Comparison of ENCODE assay signal across 14 cellular contexts in genomic region chr16:79381552-79382042, GRCh38.
A peak's percentile ranks its signal among the peaks of the same experiment; 100 is the strongest.
DNase-seq lines count a peak whose midpoint lies in the region; ATAC-seq and TF ChIP-seq lines count a peak whose summit lies in the region.
"Had no signal": no experiment of that assay in that cellular context is flagged by ENCODE, and none has a peak within 500 bp of the region (broad histone marks: within the 10 kb centered on the region; RNA-seq: fewer than 3 reads in every experiment).

No MANE protein-coding gene starts in this region.

- no peaks in the 10 kb centered on the region for H3K36me3 ChIP-seq in esophagus muscularis mucosa
- H3K36me3 ChIP-seq: HAP-1, upper lobe of left lung had no signal

- peaks cover 0 to 11% (median 0%) of the 10 kb centered on the region in 4 donors for H3K27me3 ChIP-seq in esophagus muscularis mucosa
- H3K27me3 ChIP-seq: upper lobe of left lung had no signal

- TF ChIP-seq POLR2A in GM18505 (IDR thresholded peaks at IDR 0.05; ENCODE audit: borderline replicate concordance, extremely low read depth, insufficient read depth, insufficient read length) (no peak), esophagus muscularis mucosa (IDR thresholded peaks at IDR 0.05; ENCODE audit: low read depth) (no peak)

- H3K4me3 Mint-ChIP-seq in activated CD4-positive, alpha-beta T cell treated with anti-CD3 and anti-CD28 coated beads for 36 hours = no peak overlapping the region
- H3K4me3 Mint-ChIP-seq in activated B cell treated with CpG ODN at 0.5 μM for 24 hours = peak overlapping the region; percentile 5
- H3K4me3 Mint-ChIP-seq: T-helper 1 cell treated with Interleukin-12 subunit alpha and Interleukin-12 subunit beta and Interleukin-4 antibody, amounts not matched to agents 30 μg/mL and 1 μg/mL, for 36 hours had no signal

- H3K4me1 ChIP-seq in esophagus muscularis mucosa = no peaks in the 10 kb centered on the region
- H3K4me1 ChIP-seq: A549, HAP-1 had no signal

- TF ChIP-seq CTCF in activated B cell treated with CpG ODN at 0.5 μM for 24 hours (IDR thresholded peaks at IDR 0.05) (no peak), esophagus muscularis mucosa (IDR thresholded peaks at IDR 0.05) (no peak)

- no peaks in the 10 kb centered on the region for H3K36me3 Mint-ChIP-seq in activated CD4-positive, alpha-beta T cell treated with anti-CD3 and anti-CD28 coated beads for 36 hours (ENCODE audit: low read depth)
- H3K36me3 Mint-ChIP-seq in activated B cell treated with CpG ODN at 0.5 μM for 24 hours (ENCODE audit: low read depth) = no peaks in the 10 kb centered on the region

- DNase-seq in activated CD4-positive, alpha-beta T cell treated with anti-CD3 and anti-CD28 coated beads for 36 hours = no peak
- DNase-seq in activated CD4-positive, alpha-beta T cell treated with anti-CD3 and anti-CD28 coated beads, Interleukin-2, amount 50 U/mL, for 1 hour = no peak
- no peak for DNase-seq in activated B cell treated with CpG ODN at 0.5 μM for 24 hours
- no peak for DNase-seq in left lobe of liver (ENCODE audit: low spot score)
- DNase-seq in esophagus muscularis mucosa (ENCODE audit: extremely low spot score) = no peak
- DNase-seq: DMS153, NCI-H146, upper lobe of left lung had no signal

- ATAC-seq in activated CD4-positive, alpha-beta T cell treated with anti-CD3 and anti-CD28 coated beads for 36 hours = peak; percentile 33
- ATAC-seq in activated B cell treated with CpG ODN at 0.5 μM for 24 hours (ENCODE audit: low read depth) = no peak
- peak; percentile 64 for ATAC-seq in left lobe of liver
- ATAC-seq in GM18505 (IDR thresholded peaks at IDR 0.05; ENCODE audit: unreplicated experiment) = no peak
- no peak for ATAC-seq in GM19395 (IDR thresholded peaks at IDR 0.05; ENCODE audit: unreplicated experiment)
- ATAC-seq: A549 had no signal

- H3K9me3 ChIP-seq in esophagus muscularis mucosa = no peaks in the 10 kb centered on the region
- H3K9me3 ChIP-seq: A549, HAP-1, upper lobe of left lung had no signal

- H3K4me1 Mint-ChIP-seq in activated CD4-positive, alpha-beta T cell treated with anti-CD3 and anti-CD28 coated beads for 36 hours = peaks cover 22% of the 10 kb centered on the region
- H3K4me1 Mint-ChIP-seq in activated B cell treated with CpG ODN at 0.5 μM for 24 hours = peaks cover 8% of the 10 kb centered on the region

- intact Hi-C loops in activated CD4-positive, alpha-beta T cell treated with anti-CD3 and anti-CD28 coated beads for 36 hours (cut with DNase I, micrococcal nuclease) = no loop called here
- intact Hi-C loops in activated B cell treated with CpG ODN at 0.5 μM for 24 hours (cut with micrococcal nuclease) = no loop called here
- intact Hi-C loops in esophagus muscularis mucosa (cut with DNase I) = no loop called here

- no peak overlapping the region for H3K27ac Mint-ChIP-seq in activated CD4-positive, alpha-beta T cell treated with anti-CD3 and anti-CD28 coated beads for 36 hours
- H3K27ac Mint-ChIP-seq in activated B cell treated with CpG ODN at 0.5 μM for 24 hours = no peak overlapping the region
- H3K27ac Mint-ChIP-seq: T-helper 1 cell treated with Interleukin-12 subunit alpha and Interleukin-12 subunit beta and Interleukin-4 antibody, amounts not matched to agents 30 μg/mL and 1 μg/mL, for 36 hours had no signal

- H3K27ac ChIP-seq in skin epidermis = peak overlapping the region in 14 of 21 experiments; percentile 15 to 77 (median 42)
- H3K27ac ChIP-seq in esophagus muscularis mucosa (replicated peaks in 1 of 4) = no peak overlapping the region
- H3K27ac ChIP-seq: A549 had no signal

- H3K27me3 Mint-ChIP-seq in activated CD4-positive, alpha-beta T cell treated with anti-CD3 and anti-CD28 coated beads for 36 hours = peaks cover 4% of the 10 kb centered on the region
- peaks cover 22% of the 10 kb centered on the region for H3K27me3 Mint-ChIP-seq in activated B cell treated with CpG ODN at 0.5 μM for 24 hours

- no peak overlapping the region for H3K4me3 ChIP-seq in skin epidermis
- no peak overlapping the region for H3K4me3 ChIP-seq in esophagus muscularis mucosa
- H3K4me3 ChIP-seq: A549, HAP-1 had no signal

- CTCF ChIA-PET in activated CD4-positive, alpha-beta T cell treated with anti-CD3 and anti-CD28 coated beads for 36 hours (lab: Charles Lee) = interaction anchor here (0.7 to 1.0 kb wide), 2 partner anchors 112 to 220 kb away, joined by 3 to 4 read pairs; no protein-coding TSS in a partner anchor
- CTCF ChIA-PET in activated B cell treated with CpG ODN at 0.5 μM for 24 hours (lab: Charles Lee) = no interaction called here

- POLR2A ChIA-PET in activated CD4-positive, alpha-beta T cell treated with anti-CD3 and anti-CD28 coated beads for 36 hours (lab: Charles Lee) = no interaction called here
- POLR2A ChIA-PET in activated B cell treated with CpG ODN at 0.5 μM for 24 hours (lab: Charles Lee) = no interaction called here

- 32% methylated on average over 10 of the region's 10 CpGs for WGBS in esophagus muscularis mucosa

- no peak for TF ChIP-seq EP300 in esophagus muscularis mucosa (IDR thresholded peaks at IDR 0.05)

- no peaks in the 10 kb centered on the region for H3K9me3 Mint-ChIP-seq in activated CD4-positive, alpha-beta T cell treated with anti-CD3 and anti-CD28 coated beads for 36 hours (ENCODE audit: low read depth)
- H3K9me3 Mint-ChIP-seq in activated B cell treated with CpG ODN at 0.5 μM for 24 hours = no peaks in the 10 kb centered on the region

Comparison
In these comparisons a context has a peak if more than half of its experiments do, and no peak if none do; other contexts are left out.
1. ATAC-seq: peak in activated CD4-positive, alpha-beta T cell treated with anti-CD3 and anti-CD28 coated beads for 36 hours (single experiment) and left lobe of liver (single experiment); none in activated B cell treated with CpG ODN at 0.5 μM for 24 hours (single experiment), GM18505 (single experiment) and GM19395 (single experiment).
2. H3K27ac ChIP-seq: peak in skin epidermis (14 of 21); none in esophagus muscularis mucosa (0 of 4).